ENCODE assay signal across 26 cellular contexts in genomic region chr18:78711971-78712370, GRCh38.
"Had no signal": no experiment of that assay in that cellular context is flagged by ENCODE, and none has a peak within 500 bp of the region (broad histone marks: within the 10 kb centered on the region; RNA-seq: fewer than 3 reads in every experiment).

No MANE protein-coding gene starts in this region.

- H3K27ac ChIP-seq: stomach, suprapubic skin, testis, thoracic aorta, thyroid gland, tibial artery, tibial nerve, transverse colon, upper lobe of left lung, upper lobe of right lung, uterus, vagina had no signal

- DNase-seq: stimulated activated CD4-positive, alpha-beta T cell treated with anti-CD3 and anti-CD28 coated beads, Interleukin-2, amount 100 ng/mL, for 48 hours; stimulated activated CD4-positive, alpha-beta T cell treated with anti-CD3 and anti-CD28 coated beads, Interleukin-4, amount 100 ng/mL, for 1 hour; stimulated activated CD4-positive, alpha-beta T cell treated with anti-CD3 and anti-CD28 coated beads, Interleukin-4, amount 100 ng/mL, for 24 hours; stimulated activated CD4-positive, alpha-beta T cell treated with anti-CD3 and anti-CD28 coated beads, Interleukin-4, amount 100 ng/mL, for 4 hours; stimulated activated CD8-positive, alpha-beta memory T cell treated with anti-CD3 and anti-CD28 coated beads, Interleukin-4, amount 100 ng/mL, for 48 hours; stimulated activated naive B cell treated with anti-CD40 and anti-IgM and Interleukin-4, amounts not matched to agents 10 μg/mL and 1 μg/mL and 100 μg/mL, for 72 hours; stimulated activated naive CD4-positive, alpha-beta T cell; stimulated activated naive CD4-positive, alpha-beta T cell treated with Interleukin-2 at 50 U/mL for 16 hours; stimulated activated naive CD8-positive, alpha-beta T cell treated with anti-CD3 and anti-CD28 coated beads, Interleukin-15, amount 100 ng/mL, for 72 hours; stimulated activated naive CD8-positive, alpha-beta T cell treated with anti-CD3 and anti-CD28 coated beads, Interleukin-15, Interleukin-2, amounts not matched to agents 100 U/mL and 50 U/mL, for 24 hours; stomach; substantia nigra; testis; thyroid gland; transverse colon; trophoblast cell; upper lobe of left lung; upper lobe of right lung; uterus had no signal

- ATAC-seq: stimulated activated effector memory CD8-positive, alpha-beta T cell treated with anti-CD3 and anti-CD28 coated beads, Interleukin-12 subunit alpha, Interleukin-12 subunit beta, amount 100 ng/mL, for 72 hours; stimulated activated memory B cell treated with anti-CD40 and anti-IgM and Interleukin-4, amounts not matched to agents 10 μg/mL and 1 μg/mL and 100 μg/mL, for 72 hours; stimulated activated naive B cell treated with anti-CD40 and anti-IgM and Interleukin-4, amounts not matched to agents 10 μg/mL and 1 μg/mL and 100 μg/mL, for 72 hours; stimulated activated naive CD8-positive, alpha-beta T cell treated with anti-CD3 and anti-CD28 coated beads, Interleukin-15, amount 100 ng/mL, for 72 hours; stimulated activated naive CD8-positive, alpha-beta T cell treated with anti-CD3 and anti-CD28 coated beads, Interleukin-15, Interleukin-2, amounts not matched to agents 100 U/mL and 50 U/mL, for 24 hours; upper lobe of right lung had no signal

- H3K27me3 ChIP-seq: stomach, suprapubic skin, testis, thyroid gland, tibial artery, tibial nerve, transverse colon, upper lobe of left lung, uterus, vagina had no signal

- H3K4me1 ChIP-seq: stomach, suprapubic skin, testis, thyroid gland, tibial artery, tibial nerve, transverse colon, upper lobe of left lung, upper lobe of right lung, uterus, vagina had no signal

- H3K4me3 ChIP-seq: stomach, suprapubic skin, testis, thoracic aorta, thyroid gland, tibial artery, tibial nerve, transverse colon, upper lobe of left lung, upper lobe of right lung, uterus, vagina had no signal

- H3K36me3 ChIP-seq: stomach, suprapubic skin, thoracic aorta, thyroid gland, tibial artery, tibial nerve, transverse colon, upper lobe of left lung, upper lobe of right lung, uterus, vagina had no signal

- H3K9me3 ChIP-seq: suprapubic skin, testis, thyroid gland, uterus, vagina had no signal
